In the genomic region with DNA sequence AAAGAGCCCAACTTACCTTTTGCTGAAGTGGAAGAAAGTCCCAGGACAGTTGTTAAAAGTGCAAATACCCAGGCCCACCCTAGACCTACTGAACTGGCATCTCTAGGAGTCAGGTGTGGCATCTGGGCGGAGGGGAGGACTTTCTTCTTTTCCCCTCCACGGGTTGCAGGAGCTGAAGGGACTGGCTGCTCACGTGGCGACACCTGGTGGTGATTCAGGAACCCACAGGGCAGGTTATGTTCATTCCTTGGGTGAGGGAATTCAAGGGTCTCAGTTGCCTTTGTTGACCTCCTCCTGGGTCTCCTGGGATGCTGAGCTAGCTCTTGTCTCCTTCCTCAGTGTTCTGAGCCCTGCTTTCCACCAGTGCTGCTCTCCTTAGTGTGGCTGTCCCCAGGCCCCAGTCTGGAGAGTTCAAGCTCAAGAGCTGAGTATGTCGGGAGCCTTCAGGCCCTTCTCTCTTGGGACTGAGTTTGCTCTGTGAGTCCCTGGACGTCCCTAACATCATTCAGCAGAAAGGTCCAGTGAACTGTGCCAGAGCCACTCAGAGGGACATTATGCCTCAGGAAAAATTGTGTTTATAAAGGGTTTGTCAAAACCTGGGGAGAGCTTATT, we compare ENCODE assay signal across 8 cellular contexts. TPM values are rescaled to one million over a fixed set of nuclear protein-coding genes. Genes with fewer than 3 reads are reported as not detected.
A peak's percentile ranks its signal among the peaks of the same experiment; 100 is the strongest.
DNase-seq lines count a peak whose midpoint lies in the region; ATAC-seq and TF ChIP-seq lines count a peak whose summit lies in the region.

No MANE protein-coding gene starts in this region.

- ATAC-seq in HG02870 (IDR thresholded peaks at IDR 0.05; ENCODE audit: unreplicated experiment) (peak; percentile 45), naive B cell (ENCODE audit: low read depth in 2 of 2) (peak; percentile 60 to 61)

- TF ChIP-seq CTCF in epithelial cell of esophagus (IDR thresholded peaks at IDR 0.05; ENCODE audit: insufficient read depth, low read depth, low read length, missing control alignments), result peak; percentile 97

- no peak overlapping the region for H3K4me3 ChIP-seq in epithelial cell of esophagus (ENCODE audit: low read length)

- peaks cover 4 to 26% (median 10%) of the 10 kb centered on the region in 3 donors for H3K27me3 Mint-ChIP-seq in naive B cell

- peaks cover 3 to 5% (median 3%) of the 10 kb centered on the region in 3 donors for H3K4me1 Mint-ChIP-seq in naive B cell

- DNase-seq in ELF-1 (ENCODE audit: low read depth, low spot score), result peak; percentile 76
- peak; percentile 34 for DNase-seq in NOMO-1 treated with DMSO at 0.1 percent for 48 hours (lab: John Stamatoyannopoulos, UW; ENCODE audit: unreplicated experiment)
- DNase-seq in activated CD8-positive, alpha-beta memory T cell treated with anti-CD3 and anti-CD28 coated beads, Interleukin-2, amount 50 U/mL, for 24 hours (ENCODE audit: extremely low read depth), result peak; percentile 36
- DNase-seq in epithelial cell of esophagus (ENCODE audit: low read depth), result peak; percentile 71
- peak; percentile 53 for DNase-seq in naive B cell
- DNase-seq in stimulated activated CD8-positive, alpha-beta memory T cell treated with anti-CD3 and anti-CD28 coated beads, Interleukin-7, amount 100 ng/mL, for 4 hours (ENCODE audit: low read depth in 2 of 2), result peak; percentile 34 to 46
- DNase-seq in GOT3 (lab: John Stamatoyannopoulos, UW), result no peak

- H3K36me3 Mint-ChIP-seq in naive B cell, result no peaks in the 10 kb centered on the region

- no peak overlapping the region for H3K4me3 Mint-ChIP-seq in naive B cell

- no peak overlapping the region for H3K27ac Mint-ChIP-seq in naive B cell

- no peaks in the 10 kb centered on the region for H3K9me3 Mint-ChIP-seq in naive B cell

RNA-seq across cellular contexts. Expression of gene DYSF, which starts 56.9 kb away (rescaled TPM):
- 1 to 10 TPM in 1 of 6 donors, under 1 TPM in 1, not detected in 4; 0.09 to 3.2 TPM for polyA plus RNA-seq in naive B cell (ENCODE audit: low read depth in 6 of 6)
